Comparison of ENCODE assay signal across 21 cellular contexts in genomic region chr6:33673847-33674246, GRCh38. TPM values are rescaled to one million over a fixed set of nuclear protein-coding genes. Genes with fewer than 3 reads are reported as not detected.
DNase-seq lines count a peak whose midpoint lies in the region; ATAC-seq, FAIRE-seq and TF ChIP-seq lines count a peak whose summit lies in the region.
"Had no signal": no experiment of that assay in that cellular context is flagged by ENCODE, and none has a peak within 500 bp of the region (broad histone marks: within the 10 kb centered on the region; RNA-seq: fewer than 3 reads in every experiment).

No MANE protein-coding gene starts in this region.

- peak overlapping the region; percentile 23 for H3K27ac Mint-ChIP-seq in activated naive CD8-positive, alpha-beta T cell treated with anti-CD3 and anti-CD28 coated beads for 36 hours
- no peak overlapping the region for H3K27ac Mint-ChIP-seq in activated naive CD8-positive, alpha-beta T cell treated with anti-CD3 and anti-CD28 coated beads, Interleukin-2, amount 50 U/mL, for 24 hours
- peak overlapping the region; percentile 33 for H3K27ac Mint-ChIP-seq in memory B cell

- H3K27me3 ChIP-seq in K562 (ENCODE audit: control insufficient read depth in 2 of 2, insufficient read depth in 2 of 2, low read length in 2 of 2) (no peaks in the 10 kb centered on the region), vagina (no peaks in the 10 kb centered on the region), pancreas (no peaks in the 10 kb centered on the region)
- H3K27me3 ChIP-seq: Peyer's patch had no signal

- H3K9me3 Mint-ChIP-seq in activated naive CD8-positive, alpha-beta T cell treated with anti-CD3 and anti-CD28 coated beads for 36 hours = no peaks in the 10 kb centered on the region
- H3K9me3 Mint-ChIP-seq in activated naive CD8-positive, alpha-beta T cell treated with anti-CD3 and anti-CD28 coated beads, Interleukin-2, amount 50 U/mL, for 24 hours = no peaks in the 10 kb centered on the region
- H3K9me3 Mint-ChIP-seq in memory B cell = no peaks in the 10 kb centered on the region

- no peak overlapping the region for H3K4me3 Mint-ChIP-seq in activated naive CD8-positive, alpha-beta T cell treated with anti-CD3 and anti-CD28 coated beads for 36 hours
- H3K4me3 Mint-ChIP-seq in activated naive CD8-positive, alpha-beta T cell treated with anti-CD3 and anti-CD28 coated beads, Interleukin-2, amount 50 U/mL, for 24 hours = no peak overlapping the region
- H3K4me3 Mint-ChIP-seq in memory B cell = no peak overlapping the region

- CTCF ChIA-PET in K562 (lab: Yijun Ruan, JAX; ENCODE audit: low intra/inter-chr PET ratio) = interaction anchor here (1.7 kb wide), 1 partner anchor 88 kb away, joined by 14 read pairs; no protein-coding TSS in a partner anchor

- BruUV-seq in K562 (replicated peaks; lab: Mats Ljungman, UMichigan) = no TSS peak

- H3K4me1 ChIP-seq in K562 (replicated peaks in 1 of 2; ENCODE audit: control insufficient read depth in 2 of 2, insufficient read depth in 2 of 2, low read length in 2 of 2) (peaks cover 0 to 20% of the 10 kb centered on the region in 2 experiments; a peak in 3 of 5 replicates), vagina (peaks cover 9% of the 10 kb centered on the region), pancreas (no peaks in the 10 kb centered on the region)
- H3K4me1 ChIP-seq: Peyer's patch had no signal

- no peak for TF ChIP-seq RAD21 in K562 (CRISPR knock-in tag; conservative IDR thresholded peaks at IDR 0.05 in 1 of 2, IDR thresholded peaks at IDR 0.05 in 1 of 2)

- no peak for FAIRE-seq in K562 (lab: Jason Lieb, UNC)
- no peak for FAIRE-seq in pancreas (lab: Jason Lieb, UNC)
- FAIRE-seq: H54 had no signal

- TF ChIP-seq CTCF in K562 (IDR thresholded peaks at IDR 0.05 in 2 of 3, conservative IDR thresholded peaks at IDR 0.05 in 1 of 3; ENCODE audit: insufficient read depth in 2 of 3, low read depth in 1 of 3, low read length in 3 of 3) (no peak), vagina (IDR thresholded peaks at IDR 0.05) (no peak), pancreas (IDR thresholded peaks at IDR 0.05) (no peak), lower leg skin (IDR thresholded peaks at IDR 0.05) (no peak)

- H3K27me3 Mint-ChIP-seq in activated naive CD8-positive, alpha-beta T cell treated with anti-CD3 and anti-CD28 coated beads for 36 hours = no peaks in the 10 kb centered on the region
- H3K27me3 Mint-ChIP-seq in activated naive CD8-positive, alpha-beta T cell treated with anti-CD3 and anti-CD28 coated beads, Interleukin-2, amount 50 U/mL, for 24 hours = no peaks in the 10 kb centered on the region
- H3K27me3 Mint-ChIP-seq in memory B cell = no peaks in the 10 kb centered on the region

- POLR2A ChIA-PET in K562 (lab: Yijun Ruan, JAX) = no interaction called here

- 79% methylated on average over 7 of the region's 7 CpGs for WGBS in K562 (ENCODE audit: insufficient coverage, low coverage, missing lambda C conversion rate)
- WGBS in pancreas, 2 donors = 80% methylated on average over 7 of the region's 7 CpGs
- 79 to 85% methylated on average over 3 to 7 of the region's 7 CpGs for WGBS in lower leg skin, 2 donors

- no peak for DNase-seq in activated naive CD8-positive, alpha-beta T cell treated with anti-CD3 and anti-CD28 coated beads for 36 hours
- no peak for DNase-seq in activated naive CD8-positive, alpha-beta T cell treated with anti-CD3 and anti-CD28 coated beads, Interleukin-2, amount 50 U/mL, for 24 hours
- DNase-seq in K562 (ENCODE audit: extremely low read depth in 1 of 4, low spot score in 3 of 4) (no peak), memory B cell (ENCODE audit: low spot score in 2 of 2) (no peak), vagina (ENCODE audit: extremely low spot score in 2 of 2) (no peak), UCSD-AML1 (lab: John Stamatoyannopoulos, UW; ENCODE audit: unreplicated experiment) (no peak), pancreas (no peak), lower leg skin (ENCODE audit: low spot score in 2 of 2) (no peak)
- DNase-seq: 8988T, C1 segment of cervical spinal cord, DMS153, EL, Kasumi-1, MM.1S, NCI-H1092 treated with DMSO at 0.1 percent for 48 hours, NCI-H1930, NCI-H2171, NCI-H774, Peyer's patch, SHP77 had no signal

- H4K20me1 ChIP-seq in K562 (replicated peaks; ENCODE audit: control insufficient read depth, insufficient read depth, low read length) = 0 out of 2 replicates have a peak, but pooled peaks cover 3% of the 10 kb centered on the region

- H3K4me3 ChIP-seq in K562 (no peak overlapping the region), vagina (no peak overlapping the region), pancreas (no peak overlapping the region), lower leg skin (ENCODE audit: low read depth, poor library complexity, severe bottlenecking) (no peak overlapping the region)
- H3K4me3 ChIP-seq: Peyer's patch had no signal

- H3K27ac ChIP-seq in K562 (ENCODE audit: extremely low read depth, low read depth, low read length) (no peak overlapping the region), vagina (peak overlapping the region; percentile 57), pancreas (no peak overlapping the region)
- H3K27ac ChIP-seq: Peyer's patch had no signal

- H3K36me3 ChIP-seq in K562 (ENCODE audit: control insufficient read depth, insufficient read depth, low read length) (peaks cover 96% of the 10 kb centered on the region; the same call in 2 of the 3 replicates), vagina (peaks cover 0 to 32% of the 10 kb centered on the region in 2 donors), pancreas (peaks cover 0 to 32% (median 0%) of the 10 kb centered on the region in 3 donors)

- no peak for ATAC-seq in activated naive CD8-positive, alpha-beta T cell treated with anti-CD3 and anti-CD28 coated beads, Interleukin-2, amount 50 U/mL, for 24 hours
- ATAC-seq in K562 = no peak
- no peak for ATAC-seq in memory B cell (ENCODE audit: low read depth)
- ATAC-seq in pancreas = no peak

- no peak overlapping the region for H3K4me2 ChIP-seq in K562 (ENCODE audit: insufficient read depth, low read length)

- in situ Hi-C loops in K562 (cut with MboI) = no loop called here

- no peaks in the 10 kb centered on the region for H3K9me1 ChIP-seq in K562 (ENCODE audit: control insufficient read depth, insufficient read depth, low read length)

- TF ChIP-seq POLR2A in K562 (conservative IDR thresholded peaks at IDR 0.05) (no peak), vagina (IDR thresholded peaks at IDR 0.05) (no peak), lower leg skin (IDR thresholded peaks at IDR 0.05) (no peak)

- H3K4me1 Mint-ChIP-seq in activated naive CD8-positive, alpha-beta T cell treated with anti-CD3 and anti-CD28 coated beads for 36 hours = no peaks in the 10 kb centered on the region
- no peaks in the 10 kb centered on the region for H3K4me1 Mint-ChIP-seq in activated naive CD8-positive, alpha-beta T cell treated with anti-CD3 and anti-CD28 coated beads, Interleukin-2, amount 50 U/mL, for 24 hours
- H3K4me1 Mint-ChIP-seq in memory B cell = peaks cover 18% of the 10 kb centered on the region

- H3K79me2 ChIP-seq in K562 (ENCODE audit: control insufficient read depth, insufficient read depth, low read length) = no peaks in the 10 kb centered on the region

- no peak overlapping the region for H2AFZ ChIP-seq in K562 (ENCODE audit: low read depth, low read length)

- no peak overlapping the region for H3K9ac ChIP-seq in K562 (ENCODE audit: insufficient read depth in 1 of 2, low read depth in 2 of 2, low read length in 2 of 2)

- peaks cover 21% of the 10 kb centered on the region for H3K36me3 Mint-ChIP-seq in activated naive CD8-positive, alpha-beta T cell treated with anti-CD3 and anti-CD28 coated beads for 36 hours
- H3K36me3 Mint-ChIP-seq in activated naive CD8-positive, alpha-beta T cell treated with anti-CD3 and anti-CD28 coated beads, Interleukin-2, amount 50 U/mL, for 24 hours (ENCODE audit: low read depth) = peaks cover 32% of the 10 kb centered on the region
- H3K36me3 Mint-ChIP-seq in memory B cell = peaks cover 35% of the 10 kb centered on the region

- no peak for TF ChIP-seq EP300 in K562 (IDR thresholded peaks at IDR 0.05; ENCODE audit: low read length)

- intact Hi-C loops in K562 (cut with micrococcal nuclease) (loop anchor here (2.0 kb wide), 1 partner anchor 83 kb away; no protein-coding TSS in a partner anchor), vagina (cut with DNase I) (no loop called here), pancreas (cut with DNase I) (no loop called here), lower leg skin (cut with DNase I; ENCODE audit: low total_unique reads) (no loop called here)

- no peaks in the 10 kb centered on the region for H3K9me3 ChIP-seq in K562 (replicated peaks; ENCODE audit: control insufficient read depth, insufficient read depth, low read depth, low read length)
- H3K9me3 ChIP-seq in vagina = no peaks in the 10 kb centered on the region
- no peaks in the 10 kb centered on the region for H3K9me3 ChIP-seq in pancreas
- H3K9me3 ChIP-seq: Peyer's patch had no signal

RNA-seq across cellular contexts. Expression of gene UQCC2, which starts 37.7 kb away (rescaled TPM):
- 100 to 1,000 TPM; 118 to 126 TPM for total RNA-seq in activated naive CD8-positive, alpha-beta T cell treated with anti-CD3 and anti-CD28 coated beads for 36 hours
- 19.9 and 36.1 TPM in 2 replicates for total RNA-seq in K562 (2011; cell fraction: chromatin; rRNA removed; ENCODE audit: low replicate concordance)
- 29.5 and 31.9 TPM in 2 replicates for total RNA-seq in K562 (2011; cell fraction: nucleolus; rRNA removed)
- total RNA-seq in K562 (2011; cell fraction: nucleoplasm; rRNA removed) = 27.8 and 33.5 TPM in 2 replicates
- total RNA-seq in K562 (2014; rRNA removed) (63.3 and 92.9 TPM in 2 replicates), K562 (2014; rRNA removed; fragmentation: Illumina TruSeq; extraction: Trizol) (140 and 158 TPM in 2 replicates), K562 (2015; rRNA removed; fragmentation: Illumina TruSeq; extraction: Trizol) (113 and 133 TPM in 2 replicates), K562 (2021) (161 and 179 TPM in 2 replicates), vagina (16.2 TPM), pancreas (10 to 100 TPM; 13.9 to 32.1 (median 23.3) TPM), lower leg skin (10 to 100 TPM in 2 of 4 donors, 1 to 10 TPM in 2; 8.5 to 20.4 (median 10.2) TPM)
- polyA plus RNA-seq in K562 (2011; rRNA removed) (128 and 161 TPM in 2 replicates), K562 (2014; fragmentation: Illumina TruSeq; extraction: Trizol) (110 and 119 TPM in 2 replicates), K562 (2014; fragmentation: Nextera tagmentation; extraction: Ambion mirVana) (100 to 1,000 TPM; 832 to 927 TPM), K562 (2014; rRNA removed) (58.5 and 98.3 TPM in 2 replicates), pancreas (10 to 100 TPM; 40.2 to 58.9 TPM)
- polyA plus RNA-seq in K562 (2011; cell fraction: cytosol; rRNA removed) = 49.2 and 81.5 TPM in 2 replicates
- polyA plus RNA-seq in K562 (2011; cell fraction: nucleus; rRNA removed) = 67.5 and 72.8 TPM in 2 replicates
- 166 and 322 TPM in 2 replicates for polyA plus RNA-seq in K562 (2012)
- 17.7 and 23.0 TPM in 2 replicates for polyA minus RNA-seq in K562 (2011; rRNA and poly(A)+ RNA removed)
- polyA minus RNA-seq in K562 (2011; cell fraction: cytosol; rRNA and poly(A)+ RNA removed) = 19.1 and 24.0 TPM in 2 replicates
- 17.8 and 17.9 TPM in 2 replicates for polyA minus RNA-seq in K562 (2011; cell fraction: nucleus; rRNA and poly(A)+ RNA removed)

RNA-seq across cellular contexts. Expression of gene ITPR3, which starts 52.7 kb away (rescaled TPM):
- 10 to 100 TPM; 35.5 to 36.6 TPM for total RNA-seq in activated naive CD8-positive, alpha-beta T cell treated with anti-CD3 and anti-CD28 coated beads for 36 hours
- 128 and 310 TPM in 2 replicates for total RNA-seq in K562 (2011; cell fraction: chromatin; rRNA removed; ENCODE audit: low replicate concordance)
- total RNA-seq in K562 (2011; cell fraction: nucleolus; rRNA removed) = 120 and 148 TPM in 2 replicates
- 89.0 and 102 TPM in 2 replicates for total RNA-seq in K562 (2011; cell fraction: nucleoplasm; rRNA removed)
- total RNA-seq in K562 (2014; rRNA removed) (13.2 and 17.2 TPM in 2 replicates), K562 (2014; rRNA removed; fragmentation: Illumina TruSeq; extraction: Trizol) (4.9 and 7.0 TPM in 2 replicates), K562 (2015; rRNA removed; fragmentation: Illumina TruSeq; extraction: Trizol) (7.0 and 7.7 TPM in 2 replicates), K562 (2021) (31.2 and 35.7 TPM in 2 replicates), vagina (50.1 TPM), pancreas (10 to 100 TPM in 5 of 6 donors, 1 to 10 TPM in 1; 9.1 to 20.3 (median 11.4) TPM), lower leg skin (100 to 1,000 TPM; 161 to 265 (median 197) TPM)
- polyA plus RNA-seq in K562 (2011; rRNA removed) (14.7 and 22.4 TPM in 2 replicates), K562 (2014; fragmentation: Illumina TruSeq; extraction: Trizol) (20.5 and 22.0 TPM in 2 replicates), K562 (2014; fragmentation: Nextera tagmentation; extraction: Ambion mirVana) (under 1 TPM; 0.39 to 0.73 TPM), K562 (2014; rRNA removed) (20.9 and 23.7 TPM in 2 replicates), pancreas (10 to 100 TPM; 13.7 to 15.3 TPM)
- polyA plus RNA-seq in K562 (2011; cell fraction: cytosol; rRNA removed) = 15.6 and 18.8 TPM in 2 replicates
- polyA plus RNA-seq in K562 (2011; cell fraction: nucleus; rRNA removed) = 187 and 251 TPM in 2 replicates
- 14.4 and 17.4 TPM in 2 replicates for polyA plus RNA-seq in K562 (2012)
- 18.8 and 19.6 TPM in 2 replicates for polyA minus RNA-seq in K562 (2011; rRNA and poly(A)+ RNA removed)
- polyA minus RNA-seq in K562 (2011; cell fraction: cytosol; rRNA and poly(A)+ RNA removed) = 19.1 and 27.6 TPM in 2 replicates
- polyA minus RNA-seq in K562 (2011; cell fraction: nucleus; rRNA and poly(A)+ RNA removed) = 48.7 and 51.2 TPM in 2 replicates
